1 cellular context compared by ENCODE assay signal in genomic region chr10:18650618-18651017, GRCh38.
TF ChIP-seq lines count a peak whose summit lies in the region.

No MANE protein-coding gene starts in this region.

TF ChIP-seq in HepG2, 621 proteins besides CTCF, POLR2A, EP300 and RAD21:
- TF ChIP-seq ATF6 (CRISPR knock-in tag; conservative IDR thresholded peaks at IDR 0.05), result no peak
- TF ChIP-seq PHF8 (CRISPR knock-in tag; IDR thresholded peaks at IDR 0.05), result no peak
- TF ChIP-seq NR2C2 (CRISPR knock-in tag; IDR thresholded peaks at IDR 0.05; ENCODE audit: borderline replicate concordance), result no peak
- no peak for TF ChIP-seq CREBL2 (CRISPR knock-in tag; IDR thresholded peaks at IDR 0.05; ENCODE audit: borderline replicate concordance)
- TF ChIP-seq BCL6 (CRISPR knock-in tag; IDR thresholded peaks at IDR 0.05), result no peak
- no peak for TF ChIP-seq BATF2 (CRISPR knock-in tag; IDR thresholded peaks at IDR 0.05)
- TF ChIP-seq ZNF335 (CRISPR knock-in tag; IDR thresholded peaks at IDR 0.05), result no peak
- no peak for TF ChIP-seq ZSCAN20 (CRISPR knock-in tag; IDR thresholded peaks at IDR 0.05; ENCODE audit: borderline replicate concordance)
- no peak for TF ChIP-seq ZNF781 (CRISPR knock-in tag; IDR thresholded peaks at IDR 0.05; ENCODE audit: borderline replicate concordance, not compliant biosample characterization)
- TF ChIP-seq JUN (CRISPR knock-in tag; IDR thresholded peaks at IDR 0.05), result no peak
- TF ChIP-seq ZNF510 (CRISPR knock-in tag; IDR thresholded peaks at IDR 0.05; ENCODE audit: low read depth), result no peak
- TF ChIP-seq DRAP1 (CRISPR knock-in tag; IDR thresholded peaks at IDR 0.05), result no peak
TF ChIP-seq in HepG2: peak in this region for 0.
